11 cellular contexts compared by ENCODE assay signal in the genomic region with DNA sequence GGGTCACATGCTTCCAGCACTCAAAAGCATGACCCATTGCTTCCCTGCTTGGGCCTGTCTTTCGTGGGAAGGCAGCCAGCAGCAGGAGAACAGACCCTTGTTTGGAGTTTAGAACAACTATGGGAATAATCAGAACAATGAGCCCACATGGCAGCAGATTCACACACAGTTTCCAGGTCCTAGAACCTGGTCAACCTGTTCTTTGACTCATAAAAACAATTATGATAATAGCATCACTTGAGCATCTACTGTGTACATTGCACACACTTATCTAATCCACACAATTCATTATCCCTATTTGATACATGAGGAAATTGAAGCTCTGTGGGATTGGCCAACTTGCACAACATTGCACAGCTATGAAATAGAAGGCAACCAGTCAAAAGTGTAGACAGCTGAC.
"Had no signal": no experiment of that assay in that cellular context is flagged by ENCODE, and none has a peak within 500 bp of the region (broad histone marks: within the 10 kb centered on the region; RNA-seq: fewer than 3 reads in every experiment).

No MANE protein-coding gene starts in this region.

- H3K9me3 ChIP-seq: body of pancreas, lower lobe of right lung, ovary, tibial artery had no signal

- H3K4me1 ChIP-seq: body of pancreas, lower lobe of right lung, neural progenitor cell, tibial artery had no signal

- H2AFZ ChIP-seq: neural progenitor cell had no signal

- H3K27me3 ChIP-seq: body of pancreas, neural progenitor cell, ovary, tibial artery had no signal

- H3K36me3 ChIP-seq: lower lobe of right lung, neural progenitor cell, ovary, tibial artery had no signal

- H3K4me3 ChIP-seq: body of pancreas, lower lobe of right lung, neural progenitor cell, ovary, tibial artery had no signal

- H3K9ac ChIP-seq: neural progenitor cell had no signal

- H3K27ac ChIP-seq: body of pancreas, lower lobe of right lung, neural progenitor cell, ovary, tibial artery had no signal

- DNase-seq: activated CD4-positive, CD25-positive, alpha-beta regulatory T cell; body of pancreas; cortex of kidney; effector memory CD4-positive, alpha-beta T cell; hypothalamus; kidney glomerular epithelial cell; lower lobe of right lung; ovary; tibial artery had no signal

- H3K4me2 ChIP-seq: neural progenitor cell had no signal

- ATAC-seq: body of pancreas; lower lobe of right lung; stimulated activated effector memory CD8-positive, alpha-beta T cell treated with anti-CD3 and anti-CD28 coated beads, Interleukin-12 subunit alpha, Interleukin-12 subunit beta, amount 100 ng/mL, for 72 hours had no signal
